ENCODE assay signal across 18 cellular contexts in genomic region chr1:209723265-209723664, GRCh38. TPM values are rescaled to one million over a fixed set of nuclear protein-coding genes. Genes with fewer than 3 reads are reported as not detected.
DNase-seq lines count a peak whose midpoint lies in the region; ATAC-seq lines count a peak whose summit lies in the region.
"Had no signal": no experiment of that assay in that cellular context is flagged by ENCODE, and none has a peak within 500 bp of the region (broad histone marks: within the 10 kb centered on the region; RNA-seq: fewer than 3 reads in every experiment).

No MANE protein-coding gene starts in this region.

- DNase-seq in activated CD4-positive, alpha-beta T cell treated with anti-CD3 and anti-CD28 coated beads, Interleukin-2, amount 10 ng/mL, durations not matched to agents 24 days and 14 days: no peak
- DNase-seq in activated CD4-positive, alpha-beta T cell treated with anti-CD3 and anti-CD28 coated beads, Interleukin-2, amount 50 U/mL, for 1 hour: no peak
- no peak for DNase-seq in stimulated activated naive CD8-positive, alpha-beta T cell treated with anti-CD3 and anti-CD28 coated beads, Interleukin-15, Interleukin-2, amounts not matched to agents 100 U/mL and 50 U/mL, for 24 hours
- DNase-seq in left lobe of liver (ENCODE audit: low spot score): no peak
- no peak for DNase-seq in stimulated activated naive CD4-positive, alpha-beta T cell treated with Interleukin-2 at 50 U/mL for 16 hours (lab: John Stamatoyannopoulos, UW)
- DNase-seq in DMS 273 (lab: John Stamatoyannopoulos, UW; ENCODE audit: unreplicated experiment): no peak
- no peak for DNase-seq in H4 (ENCODE audit: low spot score)
- DNase-seq: DMS 273 treated with DMSO at 0.1 percent for 48 hours, MV-4-11, NCI-H187 treated with DMSO at 0.1 percent for 48 hours, NCI-H2227 treated with DMSO at 0.1 percent for 48 hours, NCI-H510A treated with DMSO at 0.1 percent for 48 hours, NCI-H774, RPMI8226 had no signal

- H3K27ac Mint-ChIP-seq in activated CD4-positive, alpha-beta T cell treated with anti-CD3 and anti-CD28 coated beads, Interleukin-2, amount 10 ng/mL, durations not matched to agents 24 days and 14 days: peak overlapping the region; percentile 100
- H3K27ac Mint-ChIP-seq in stimulated activated naive CD8-positive, alpha-beta T cell treated with anti-CD3 and anti-CD28 coated beads, Interleukin-15, Interleukin-2, amounts not matched to agents 100 ng/mL and 50 ng/mL, for 24 hours: peak overlapping the region; percentile 99
- H3K27ac Mint-ChIP-seq: B cell had no signal

- H3K4me3 Mint-ChIP-seq in activated CD4-positive, alpha-beta T cell treated with anti-CD3 and anti-CD28 coated beads, Interleukin-2, amount 10 ng/mL, durations not matched to agents 24 days and 14 days: peak overlapping the region; percentile 47
- no peak overlapping the region for H3K4me3 Mint-ChIP-seq in stimulated activated naive CD8-positive, alpha-beta T cell treated with anti-CD3 and anti-CD28 coated beads, Interleukin-15, Interleukin-2, amounts not matched to agents 100 ng/mL and 50 ng/mL, for 24 hours
- H3K4me3 Mint-ChIP-seq: B cell had no signal

- H3K9me3 Mint-ChIP-seq in activated CD4-positive, alpha-beta T cell treated with anti-CD3 and anti-CD28 coated beads, Interleukin-2, amount 10 ng/mL, durations not matched to agents 24 days and 14 days: peaks cover 23% of the 10 kb centered on the region
- H3K9me3 Mint-ChIP-seq in stimulated activated naive CD8-positive, alpha-beta T cell treated with anti-CD3 and anti-CD28 coated beads, Interleukin-15, Interleukin-2, amounts not matched to agents 100 ng/mL and 50 ng/mL, for 24 hours: peaks cover 6% of the 10 kb centered on the region

- intact Hi-C loops in activated CD4-positive, alpha-beta T cell treated with anti-CD3 and anti-CD28 coated beads, Interleukin-2, amount 10 ng/mL, durations not matched to agents 24 days and 14 days (cut with micrococcal nuclease): no loop called here

- peaks cover 55% of the 10 kb centered on the region for H3K4me1 Mint-ChIP-seq in activated CD4-positive, alpha-beta T cell treated with anti-CD3 and anti-CD28 coated beads, Interleukin-2, amount 10 ng/mL, durations not matched to agents 24 days and 14 days
- H3K4me1 Mint-ChIP-seq in stimulated activated naive CD8-positive, alpha-beta T cell treated with anti-CD3 and anti-CD28 coated beads, Interleukin-15, Interleukin-2, amounts not matched to agents 100 ng/mL and 50 ng/mL, for 24 hours (ENCODE audit: low read depth): peaks cover 71% of the 10 kb centered on the region
- H3K4me1 Mint-ChIP-seq: B cell had no signal

- no peaks in the 10 kb centered on the region for H3K27me3 Mint-ChIP-seq in activated CD4-positive, alpha-beta T cell treated with anti-CD3 and anti-CD28 coated beads, Interleukin-2, amount 10 ng/mL, durations not matched to agents 24 days and 14 days
- H3K27me3 Mint-ChIP-seq in stimulated activated naive CD8-positive, alpha-beta T cell treated with anti-CD3 and anti-CD28 coated beads, Interleukin-15, Interleukin-2, amounts not matched to agents 100 ng/mL and 50 ng/mL, for 24 hours: no peaks in the 10 kb centered on the region
- H3K27me3 Mint-ChIP-seq: B cell had no signal

- peaks cover 26% of the 10 kb centered on the region for H3K36me3 Mint-ChIP-seq in activated CD4-positive, alpha-beta T cell treated with anti-CD3 and anti-CD28 coated beads, Interleukin-2, amount 10 ng/mL, durations not matched to agents 24 days and 14 days (ENCODE audit: low read depth)
- H3K36me3 Mint-ChIP-seq in stimulated activated naive CD8-positive, alpha-beta T cell treated with anti-CD3 and anti-CD28 coated beads, Interleukin-15, Interleukin-2, amounts not matched to agents 100 ng/mL and 50 ng/mL, for 24 hours (ENCODE audit: low read depth): peaks cover 8% of the 10 kb centered on the region

- no peak for ATAC-seq in stimulated activated naive CD8-positive, alpha-beta T cell treated with anti-CD3 and anti-CD28 coated beads, Interleukin-15, Interleukin-2, amounts not matched to agents 100 U/mL and 50 U/mL, for 24 hours
- ATAC-seq in left lobe of liver: peak; percentile 23

RNA-seq across cellular contexts. Expression of gene HSD11B1, which starts 18.6 kb away (rescaled TPM):
- 15.1 TPM in 2 replicates for total RNA-seq in activated CD4-positive, alpha-beta T cell treated with anti-CD3 and anti-CD28 coated beads, Interleukin-2, amount 10 ng/mL, durations not matched to agents 24 days and 14 days
- total RNA-seq in left lobe of liver: 479 TPM
- total RNA-seq in H4 (2014; rRNA removed; shearing (Covaris generic)): 0.08 TPM in 1 of 2 replicates, not detected in the other
- total RNA-seq: B cell, HT-29 had no signal

RNA-seq across cellular contexts. Expression of gene TRAF3IP3, which starts 32.6 kb away (rescaled TPM):
- 392 and 394 TPM in 2 replicates for total RNA-seq in activated CD4-positive, alpha-beta T cell treated with anti-CD3 and anti-CD28 coated beads, Interleukin-2, amount 10 ng/mL, durations not matched to agents 24 days and 14 days
- total RNA-seq in left lobe of liver: 1.4 TPM
- total RNA-seq in H4 (2014; rRNA removed; shearing (Covaris generic)): not detected in 2 replicates
- total RNA-seq: A172, HT-29 had no signal

RNA-seq across cellular contexts. Expression of gene G0S2, which starts 48.1 kb away (rescaled TPM):
- total RNA-seq in activated CD4-positive, alpha-beta T cell treated with anti-CD3 and anti-CD28 coated beads, Interleukin-2, amount 10 ng/mL, durations not matched to agents 24 days and 14 days: 449 and 477 TPM in 2 replicates
- total RNA-seq in left lobe of liver: 75.0 TPM
- 0.31 TPM in 1 of 2 replicates, not detected in the other for total RNA-seq in H4 (2014; rRNA removed; shearing (Covaris generic))
- total RNA-seq: A172, B cell had no signal

Comparison
In these comparisons a context has a peak if more than half of its experiments do, and no peak if none do; other contexts are left out.
1. RNA of gene HSD11B1, which starts 18.6 kb away (total RNA-seq): 479 TPM in left lobe of liver (single experiment); 15.1 TPM in activated CD4-positive, alpha-beta T cell treated with anti-CD3 and anti-CD28 coated beads, Interleukin-2, amount 10 ng/mL, durations not matched to agents 24 days and 14 days and 0.08 TPM in H4; every median in the first group is over 10 times any median in the second.
2. RNA of gene TRAF3IP3, which starts 32.6 kb away (total RNA-seq): 392 to 394 TPM in activated CD4-positive, alpha-beta T cell treated with anti-CD3 and anti-CD28 coated beads, Interleukin-2, amount 10 ng/mL, durations not matched to agents 24 days and 14 days; 1.4 TPM in left lobe of liver (single experiment) and not detected in H4; every median in the first group is over 100 times any median in the second.
3. RNA of gene G0S2, which starts 48.1 kb away (total RNA-seq): 449 to 477 TPM in activated CD4-positive, alpha-beta T cell treated with anti-CD3 and anti-CD28 coated beads, Interleukin-2, amount 10 ng/mL, durations not matched to agents 24 days and 14 days and 75.0 TPM in left lobe of liver (single experiment); 0.31 TPM in H4; every median in the first group is over 10 times any median in the second.